ENCODE assay signal across 1 cellular context in genomic region chr9:3528466-3528865, GRCh38.
TF ChIP-seq lines count a peak whose summit lies in the region.

No MANE protein-coding gene starts in this region.

TF ChIP-seq in K562, 482 proteins besides CTCF, POLR2A, EP300 and RAD21 (continued from another document):
- TF ChIP-seq ZNF551 (CRISPR knock-in tag; IDR thresholded peaks at IDR 0.05) (no peak), RBFOX2 (IDR thresholded peaks at IDR 0.05; ENCODE audit: low read depth, low read length) (0 out of 2 replicates have a peak, but pooled peaks have one; percentile 22), KDM5B (IDR thresholded peaks at IDR 0.05; ENCODE audit: insufficient replicate concordance, low read depth, low read length) (no peak), ZZZ3 (IDR thresholded peaks at IDR 0.05) (no peak), KLF10 (CRISPR knock-in tag; IDR thresholded peaks at IDR 0.05) (no peak), JUNB (CRISPR knock-in tag; conservative IDR thresholded peaks at IDR 0.05) (no peak), POLR2AphosphoS5 (IDR thresholded peaks at IDR 0.05; ENCODE audit: control insufficient read depth, insufficient read depth, low read depth, low read length) (no peak), NFYB (IDR thresholded peaks at IDR 0.05; ENCODE audit: extremely low read depth, insufficient read length) (peak; percentile 55), ZNF75A (CRISPR knock-in tag; IDR thresholded peaks at IDR 0.05) (no peak), ZNF174 (CRISPR knock-in tag; IDR thresholded peaks at IDR 0.05) (no peak), YY1 (IDR thresholded peaks at IDR 0.05; ENCODE audit: borderline replicate concordance in 1 of 3, control insufficient read depth in 1 of 3, extremely low read depth in 1 of 3, insufficient read depth in 3 of 3, insufficient read length in 1 of 3, insufficient replicate concordance in 2 of 3, low read depth in 1 of 3, low read length in 2 of 3) (peak in 1 of 3 experiments; percentile 49), ZNF316 (IDR thresholded peaks at IDR 0.05) (no peak), MCM2 (IDR thresholded peaks at IDR 0.05; ENCODE audit: low read depth) (no peak), ZBED1 (IDR thresholded peaks at IDR 0.05) (no peak), SUPT5H (IDR thresholded peaks at IDR 0.05) (0 out of 2 replicates have a peak, but pooled peaks have one; percentile 40), ZNF146 (CRISPR knock-in tag; IDR thresholded peaks at IDR 0.05; ENCODE audit: unreplicated experiment) (no peak), TBL1XR1 (IDR thresholded peaks at IDR 0.05; ENCODE audit: low read length in 2 of 2) (no peak), ZNF444 (CRISPR knock-in tag; IDR thresholded peaks at IDR 0.05) (no peak), GATA2 (CRISPR knock-in tag; IDR thresholded peaks at IDR 0.05) (no peak), ZNF217 (CRISPR knock-in tag; IDR thresholded peaks at IDR 0.05) (no peak), SLC30A9 (CRISPR knock-in tag; IDR thresholded peaks at IDR 0.05) (no peak), CGGBP1 (CRISPR knock-in tag; IDR thresholded peaks at IDR 0.05) (no peak), ZNF324 (CRISPR knock-in tag; IDR thresholded peaks at IDR 0.05) (no peak), HMGN3 (IDR thresholded peaks at IDR 0.05; ENCODE audit: borderline replicate concordance, extremely low read depth, insufficient read length, low read depth, low read length) (no peak), FOXJ2 (tag; IDR thresholded peaks at IDR 0.05) (no peak), CHD2 (IDR thresholded peaks at IDR 0.05; ENCODE audit: low read depth, low read length) (peak; percentile 86), HNRNPL (IDR thresholded peaks at IDR 0.05; ENCODE audit: low read depth, low read length) (no peak), ATF1 (CRISPR knock-in tag; IDR thresholded peaks at IDR 0.05) (no peak), ATF1 (tag; IDR thresholded peaks at IDR 0.05) (no peak), SMC3 (conservative IDR thresholded peaks at IDR 0.05; ENCODE audit: insufficient read depth, low read depth, low read length) (no peak), ZKSCAN8 (CRISPR knock-in tag; IDR thresholded peaks at IDR 0.05) (no peak), RUNX1 (IDR thresholded peaks at IDR 0.05; ENCODE audit: low read depth) (no peak), SMAD3 (CRISPR knock-in tag; conservative IDR thresholded peaks at IDR 0.05) (no peak), ZBTB12 (CRISPR knock-in tag; IDR thresholded peaks at IDR 0.05) (no peak), IFI16 (CRISPR knock-in tag; IDR thresholded peaks at IDR 0.05) (no peak), MAFF (IDR thresholded peaks at IDR 0.05; ENCODE audit: low read length) (no peak), CBX1 (IDR thresholded peaks at IDR 0.05; ENCODE audit: low read depth) (no peak), ZNF766 (CRISPR knock-in tag; conservative IDR thresholded peaks at IDR 0.05) (peak; percentile 98), BMI1 (IDR thresholded peaks at IDR 0.05; ENCODE audit: low read length) (no peak), RNF219 (CRISPR knock-in tag; IDR thresholded peaks at IDR 0.05) (no peak), MLX (CRISPR knock-in tag; conservative IDR thresholded peaks at IDR 0.05) (no peak), NCOA1 (IDR thresholded peaks at IDR 0.05; ENCODE audit: low read depth) (no peak), ARID3B (CRISPR knock-in tag; IDR thresholded peaks at IDR 0.05; ENCODE audit: borderline replicate concordance) (no peak), SMARCA5 (IDR thresholded peaks at IDR 0.05) (no peak), ZNF780A (CRISPR knock-in tag; IDR thresholded peaks at IDR 0.05) (no peak), ZMIZ1 (IDR thresholded peaks at IDR 0.05; ENCODE audit: low read depth in 2 of 2, low read length in 2 of 2) (no peak), ZHX1 (conservative IDR thresholded peaks at IDR 0.05; ENCODE audit: low read length) (no peak), FUS (optimal IDR thresholded peaks at IDR 0.05; ENCODE audit: low read depth, low read length) (no peak), ZNF184 (CRISPR knock-in tag; IDR thresholded peaks at IDR 0.05) (no peak), PRPF4 (IDR thresholded peaks at IDR 0.05; ENCODE audit: insufficient read depth, low read depth, low read length, poor library complexity, severe bottlenecking) (no peak), ZNF395 (CRISPR knock-in tag; IDR thresholded peaks at IDR 0.05) (no peak), FOXJ3 (CRISPR knock-in tag; IDR thresholded peaks at IDR 0.05) (no peak), ZNF354B (CRISPR knock-in tag; IDR thresholded peaks at IDR 0.05) (no peak), NFE2L1 (tag; IDR thresholded peaks at IDR 0.05; ENCODE audit: borderline replicate concordance, low read depth) (no peak), CLOCK (CRISPR knock-in tag; IDR thresholded peaks at IDR 0.05; ENCODE audit: borderline replicate concordance) (no peak)
TF ChIP-seq in K562: peak in this region for 25.
